In the genomic region with DNA sequence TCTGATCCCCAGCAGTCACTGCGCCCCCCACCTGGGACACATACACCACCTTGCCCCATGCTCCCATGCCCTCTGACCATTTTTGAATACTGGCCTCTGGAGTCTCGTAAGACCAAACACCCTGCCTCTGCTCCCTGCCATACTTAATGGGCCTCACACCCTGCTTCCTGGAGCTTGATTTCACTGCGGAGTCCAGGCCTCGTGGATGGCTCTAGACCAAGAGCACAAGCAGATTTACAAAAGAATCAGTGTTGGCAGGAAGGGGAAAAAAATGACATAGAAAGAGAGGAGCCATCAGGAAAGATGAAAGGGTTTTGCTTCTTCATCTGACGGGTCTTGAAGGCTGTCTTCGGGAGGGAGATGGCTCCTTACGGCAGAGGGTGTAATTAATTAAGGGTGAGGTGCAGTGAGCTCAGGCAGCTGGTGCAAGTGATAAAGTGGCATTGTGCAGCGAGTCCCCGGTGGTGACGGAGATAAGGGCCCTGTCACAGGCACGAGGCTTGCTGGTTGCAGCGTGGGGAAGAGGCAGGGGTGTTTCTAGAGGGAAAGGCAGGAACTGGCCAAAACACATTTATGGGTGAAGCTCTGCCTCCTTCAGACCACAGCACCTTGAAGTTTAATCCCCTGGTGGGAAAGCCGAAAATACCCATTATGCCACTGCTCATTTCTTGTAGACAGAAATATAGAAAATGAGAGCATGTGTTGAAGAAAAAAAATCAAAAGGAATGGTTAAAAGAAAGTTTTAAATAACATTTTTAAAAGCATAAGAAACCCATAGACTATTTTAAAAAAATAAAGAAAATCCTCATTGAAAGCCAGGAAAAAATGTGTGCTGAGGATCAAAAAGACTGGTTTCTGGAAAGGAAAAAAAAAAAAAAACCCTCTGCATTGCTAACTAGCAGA, we compare ENCODE assay signal across 1 cellular context.
TF ChIP-seq lines count a peak whose summit lies in the region.

No MANE protein-coding gene starts in this region.

TF ChIP-seq in K562, 482 proteins besides CTCF, POLR2A, EP300 and RAD21 (continued from another document and continues in another):
- peak; percentile 98 for TF ChIP-seq MITF (IDR thresholded peaks at IDR 0.05)
- peak; percentile 9; the same call in 1 of the 2 replicates for TF ChIP-seq KLF6 (CRISPR knock-in tag; IDR thresholded peaks at IDR 0.05; ENCODE audit: borderline replicate concordance)
- TF ChIP-seq SMARCE1 (IDR thresholded peaks at IDR 0.05): peak; percentile 95
- no peak for TF ChIP-seq CUX1 (CRISPR knock-in tag; IDR thresholded peaks at IDR 0.05)
- TF ChIP-seq E2F6 (IDR thresholded peaks at IDR 0.05; ENCODE audit: borderline replicate concordance in 1 of 2, extremely low read depth in 1 of 2, insufficient read depth in 1 of 2, insufficient read length in 1 of 2, low read depth in 1 of 2, low read length in 1 of 2, poor library complexity in 1 of 2, severe bottlenecking in 1 of 2): peak; percentile 77 to 89
- no peak for TF ChIP-seq GTF2F1 (IDR thresholded peaks at IDR 0.05; ENCODE audit: low read depth, low read length)
- TF ChIP-seq ZNF133 (CRISPR knock-in tag; IDR thresholded peaks at IDR 0.05): no peak
- peak; percentile 41 for TF ChIP-seq ELF1 (tag; IDR thresholded peaks at IDR 0.05)
- TF ChIP-seq ETV5 (CRISPR knock-in tag; IDR thresholded peaks at IDR 0.05; ENCODE audit: low read depth): peak; percentile 46
- peak; percentile 58 for TF ChIP-seq CCNT2 (IDR thresholded peaks at IDR 0.05; ENCODE audit: borderline replicate concordance, extremely low read depth, insufficient read length, low read depth, low read length)
- TF ChIP-seq CBFA2T3 (IDR thresholded peaks at IDR 0.05): peak; percentile 98
- peak; percentile 95 for TF ChIP-seq SMARCC2 (IDR thresholded peaks at IDR 0.05; ENCODE audit: low read depth)
- TF ChIP-seq, protein P1, sequence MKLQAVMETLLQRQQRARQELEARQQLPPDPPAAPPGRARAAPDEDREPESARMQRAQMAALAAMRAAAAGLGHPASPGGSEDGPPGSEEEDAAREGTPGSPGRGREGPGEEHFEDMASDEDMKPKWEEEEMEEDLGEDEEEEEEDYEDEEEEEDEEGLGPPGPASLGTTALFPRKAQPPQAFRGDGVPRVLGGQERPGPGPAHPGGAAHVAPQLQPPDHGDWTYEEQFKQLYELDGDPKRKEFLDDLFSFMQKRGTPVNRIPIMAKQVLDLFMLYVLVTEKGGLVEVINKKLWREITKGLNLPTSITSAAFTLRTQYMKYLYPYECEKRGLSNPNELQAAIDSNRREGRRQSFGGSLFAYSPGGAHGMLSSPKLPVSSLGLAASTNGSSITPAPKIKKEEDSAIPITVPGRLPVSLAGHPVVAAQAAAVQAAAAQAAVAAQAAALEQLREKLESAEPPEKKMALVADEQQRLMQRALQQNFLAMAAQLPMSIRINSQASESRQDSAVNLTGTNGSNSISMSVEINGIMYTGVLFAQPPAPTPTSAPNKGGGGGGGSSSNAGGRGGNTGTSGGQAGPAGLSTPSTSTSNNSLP (IDR thresholded peaks at IDR 0.05; ENCODE audit: borderline replicate concordance, low read depth, low read length): peak; percentile 77
- TF ChIP-seq, protein P2, sequence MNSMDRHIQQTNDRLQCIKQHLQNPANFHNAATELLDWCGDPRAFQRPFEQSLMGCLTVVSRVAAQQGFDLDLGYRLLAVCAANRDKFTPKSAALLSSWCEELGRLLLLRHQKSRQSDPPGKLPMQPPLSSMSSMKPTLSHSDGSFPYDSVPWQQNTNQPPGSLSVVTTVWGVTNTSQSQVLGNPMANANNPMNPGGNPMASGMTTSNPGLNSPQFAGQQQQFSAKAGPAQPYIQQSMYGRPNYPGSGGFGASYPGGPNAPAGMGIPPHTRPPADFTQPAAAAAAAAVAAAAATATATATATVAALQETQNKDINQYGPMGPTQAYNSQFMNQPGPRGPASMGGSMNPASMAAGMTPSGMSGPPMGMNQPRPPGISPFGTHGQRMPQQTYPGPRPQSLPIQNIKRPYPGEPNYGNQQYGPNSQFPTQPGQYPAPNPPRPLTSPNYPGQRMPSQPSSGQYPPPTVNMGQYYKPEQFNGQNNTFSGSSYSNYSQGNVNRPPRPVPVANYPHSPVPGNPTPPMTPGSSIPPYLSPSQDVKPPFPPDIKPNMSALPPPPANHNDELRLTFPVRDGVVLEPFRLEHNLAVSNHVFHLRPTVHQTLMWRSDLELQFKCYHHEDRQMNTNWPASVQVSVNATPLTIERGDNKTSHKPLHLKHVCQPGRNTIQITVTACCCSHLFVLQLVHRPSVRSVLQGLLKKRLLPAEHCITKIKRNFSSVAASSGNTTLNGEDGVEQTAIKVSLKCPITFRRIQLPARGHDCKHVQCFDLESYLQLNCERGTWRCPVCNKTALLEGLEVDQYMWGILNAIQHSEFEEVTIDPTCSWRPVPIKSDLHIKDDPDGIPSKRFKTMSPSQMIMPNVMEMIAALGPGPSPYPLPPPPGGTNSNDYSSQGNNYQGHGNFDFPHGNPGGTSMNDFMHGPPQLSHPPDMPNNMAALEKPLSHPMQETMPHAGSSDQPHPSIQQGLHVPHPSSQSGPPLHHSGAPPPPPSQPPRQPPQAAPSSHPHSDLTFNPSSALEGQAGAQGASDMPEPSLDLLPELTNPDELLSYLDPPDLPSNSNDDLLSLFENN (IDR thresholded peaks at IDR 0.05; ENCODE audit: low read depth in 2 of 2, low read length in 2 of 2): peak in 1 of 2 experiments; percentile 91; a peak in 2 of 4 replicates
- TF ChIP-seq TARDBP (IDR thresholded peaks at IDR 0.05): 0 out of 2 replicates have a peak, but pooled peaks have one; percentile 45
- TF ChIP-seq CREM (IDR thresholded peaks at IDR 0.05; ENCODE audit: low read depth): peak; percentile 75
- TF ChIP-seq CREB1 (IDR thresholded peaks at IDR 0.05): no peak
- TF ChIP-seq CREB1 (CRISPR knock-in tag; IDR thresholded peaks at IDR 0.05): peak; percentile 57; the same call in 1 of the 2 replicates
- peak; percentile 70; the same call in 1 of the 2 replicates for TF ChIP-seq ZNF583 (CRISPR knock-in tag; IDR thresholded peaks at IDR 0.05)
- no peak for TF ChIP-seq NFE2L1 (tag; IDR thresholded peaks at IDR 0.05; ENCODE audit: borderline replicate concordance, low read depth)
- peak; percentile 37 for TF ChIP-seq DACH1 (IDR thresholded peaks at IDR 0.05; ENCODE audit: partially characterized antibody)
- TF ChIP-seq MTA3 (IDR thresholded peaks at IDR 0.05; ENCODE audit: borderline replicate concordance): 0 out of 2 replicates have a peak, but pooled peaks have one; percentile 45
- TF ChIP-seq GABPB2 (CRISPR knock-in tag; conservative IDR thresholded peaks at IDR 0.05): no peak
- TF ChIP-seq FOXM1 (IDR thresholded peaks at IDR 0.05; ENCODE audit: low read depth): peak; percentile 79
- no peak for TF ChIP-seq FOXM1 (CRISPR knock-in tag; IDR thresholded peaks at IDR 0.05; ENCODE audit: low read depth)
- peak; percentile 75; the same call in 1 of the 2 replicates for TF ChIP-seq CTBP1 (IDR thresholded peaks at IDR 0.05; ENCODE audit: borderline replicate concordance)
- TF ChIP-seq, protein P3, sequence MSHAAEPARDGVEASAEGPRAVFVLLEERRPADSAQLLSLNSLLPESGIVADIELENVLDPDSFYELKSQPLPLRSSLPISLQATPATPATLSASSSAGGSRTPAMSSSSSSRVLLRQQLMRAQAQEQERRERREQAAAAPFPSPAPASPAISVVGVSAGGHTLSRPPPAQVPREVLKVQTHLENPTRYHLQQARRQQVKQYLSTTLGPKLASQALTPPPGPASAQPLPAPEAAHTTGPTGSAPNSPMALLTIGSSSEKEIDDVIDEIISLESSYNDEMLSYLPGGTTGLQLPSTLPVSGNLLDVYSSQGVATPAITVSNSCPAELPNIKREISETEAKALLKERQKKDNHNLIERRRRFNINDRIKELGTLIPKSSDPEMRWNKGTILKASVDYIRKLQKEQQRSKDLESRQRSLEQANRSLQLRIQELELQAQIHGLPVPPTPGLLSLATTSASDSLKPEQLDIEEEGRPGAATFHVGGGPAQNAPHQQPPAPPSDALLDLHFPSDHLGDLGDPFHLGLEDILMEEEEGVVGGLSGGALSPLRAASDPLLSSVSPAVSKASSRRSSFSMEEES (CRISPR knock-in tag; IDR thresholded peaks at IDR 0.05): peak; percentile 18; the same call in 1 of the 2 replicates
- TF ChIP-seq SIX5 (IDR thresholded peaks at IDR 0.05; ENCODE audit: borderline replicate concordance in 1 of 2, insufficient read depth in 1 of 2, low read depth in 1 of 2, low read length in 2 of 2): no peak
